In genomic region chr1:110210604-110211502, GRCh38 we compare ENCODE assay signal across 8 cellular contexts. TPM values are rescaled to one million over a fixed set of nuclear protein-coding genes. Genes with fewer than 3 reads are reported as not detected.
DNase-seq lines count a peak whose midpoint lies in the region; ATAC-seq, FAIRE-seq and TF ChIP-seq lines count a peak whose summit lies in the region.

No MANE protein-coding gene starts in this region.

- FAIRE-seq in frontal cortex (lab: Jason Lieb, UNC): no peak

- H3K36me3 ChIP-seq in A673 (ENCODE audit: insufficient read depth, low read length, poor library complexity, severe bottlenecking) (no peaks in the 10 kb centered on the region), Peyer's patch (no peaks in the 10 kb centered on the region), ovary (no peaks in the 10 kb centered on the region)

- H3K9me3 ChIP-seq in A673 (ENCODE audit: low read depth, low read length, poor library complexity, severe bottlenecking): no peaks in the 10 kb centered on the region
- H3K9me3 ChIP-seq in Peyer's patch: no peaks in the 10 kb centered on the region
- no peaks in the 10 kb centered on the region for H3K9me3 ChIP-seq in ovary

- no peak for TF ChIP-seq POLR2A in Peyer's patch (IDR thresholded peaks at IDR 0.05)
- no peak for TF ChIP-seq POLR2A in ovary (IDR thresholded peaks at IDR 0.05)

- DNase-seq in A673 (ENCODE audit: low spot score) (peak; percentile 30), Peyer's patch (peak; percentile 72 to 84 (median 77)), frontal cortex (ENCODE audit: low spot score in 2 of 2) (peak; percentile 54 to 65), ovary (peak; percentile 41 to 70 (median 58)), NCI-H2081 treated with DMSO at 0.1 percent for 48 hours (lab: John Stamatoyannopoulos, UW) (no peak)
- peak; percentile 33 for DNase-seq in activated T-helper 9 cell treated with anti-CD3 and anti-CD28 coated beads, Interleukin-2, amount 50 U/mL, for 16 hours (ENCODE audit: low read depth)

- H3K4me1 ChIP-seq in A673 (ENCODE audit: insufficient read depth, low read length, poor library complexity, severe bottlenecking) (peaks cover 14% of the 10 kb centered on the region), Peyer's patch (peaks cover 3 to 28% (median 12%) of the 10 kb centered on the region in 4 donors), ovary (ENCODE audit: insufficient read depth) (peaks cover 13% of the 10 kb centered on the region)

- H3K4me3 ChIP-seq in A673 (ENCODE audit: low read depth, low read length, poor library complexity, severe bottlenecking) (peak overlapping the region; percentile 52), Peyer's patch (peak overlapping the region; percentile 79 to 96 (median 90)), ovary (peak overlapping the region; percentile 66)

- POLR2A ChIA-PET in A673 (lab: Charles Lee; ENCODE audit: low non-redundant PET): no interaction called here

- peaks cover 42% of the 10 kb centered on the region for H3K27me3 ChIP-seq in A673 (replicated peaks; ENCODE audit: insufficient read depth, low read depth, low read length, poor library complexity)
- H3K27me3 ChIP-seq in Peyer's patch: no peaks in the 10 kb centered on the region
- no peaks in the 10 kb centered on the region for H3K27me3 ChIP-seq in ovary

- TF ChIP-seq CTCF in A673 (conservative IDR thresholded peaks at IDR 0.05; ENCODE audit: low read depth, low read length) (no peak), Peyer's patch (IDR thresholded peaks at IDR 0.05) (no peak), ovary (IDR thresholded peaks at IDR 0.05) (no peak)

- BruUV-seq in A673 (replicated peaks; lab: Mats Ljungman, UMichigan): no TSS peak

- 0 to 1% (median 0%) methylated on average over 58 to 101 of the region's 101 CpGs for WGBS in ovary, 3 donors

- CTCF ChIA-PET in A673 (lab: Charles Lee): interaction anchor here (2.9 kb wide), 1 partner anchor 102 kb away, joined by 9 read pairs; no protein-coding TSS in a partner anchor

- TF ChIP-seq EP300 in ovary (IDR thresholded peaks at IDR 0.05): no peak

- peak; percentile 14 for ATAC-seq in GM18867 (IDR thresholded peaks at IDR 0.05; ENCODE audit: unreplicated experiment)
- ATAC-seq in HG03354 (IDR thresholded peaks at IDR 0.05; ENCODE audit: poor library complexity, severe bottlenecking, unreplicated experiment): peak; percentile 17

- H3K27ac ChIP-seq in A673 (ENCODE audit: low read depth, low read length, poor library complexity, severe bottlenecking): no peak overlapping the region
- H3K27ac ChIP-seq in Peyer's patch: peak overlapping the region; percentile 86 to 90 (median 87)
- H3K27ac ChIP-seq in ovary: peak overlapping the region; percentile 60 to 80

- intact Hi-C loops in A673 (cut with micrococcal nuclease; ENCODE audit: unreplicated experiment): no loop called here
- intact Hi-C loops in ovary (cut with DNase I): loop anchor here in 1 of 4 donors (10.0 kb wide), 1 partner anchor 194 kb away; the partner anchor contains the start of gene LAMTOR5

RNA-seq across cellular contexts. Expression of gene KCNC4, which starts 0.7 kb away (rescaled TPM):
- total RNA-seq in A673 (2021): 0.22 and 0.24 TPM in 2 replicates
- total RNA-seq in Peyer's patch: 10 to 100 TPM in 2 of 4 donors, 1 to 10 TPM in 2; 6.1 to 18.0 (median 10.4) TPM
- total RNA-seq in frontal cortex: 2.4 TPM
- total RNA-seq in ovary: 10 to 100 TPM in 5 of 7 donors, 1 to 10 TPM in 2; 5.5 to 18.0 (median 14.2) TPM
- polyA plus RNA-seq in ovary: 1 to 10 TPM; 3.2 to 5.0 TPM
